Comparison of ENCODE assay signal across 8 cellular contexts in genomic region chr6:69796627-69797390, GRCh38. TPM values are rescaled to one million over a fixed set of nuclear protein-coding genes. Genes with fewer than 3 reads are reported as not detected.
DNase-seq lines count a peak whose midpoint lies in the region; ATAC-seq and TF ChIP-seq lines count a peak whose summit lies in the region.

TSS of gene LMBRD1 (minus strand) at chr6:69797010. CDS start at chr6:69796881, 129 bp downstream.

- H3K9me3 ChIP-seq in SK-N-SH (no peaks in the 10 kb centered on the region), suprapubic skin (no peaks in the 10 kb centered on the region)

- peak within 1 kb of the TSS; percentile 77 for H3K9ac ChIP-seq in SK-N-SH

- CTCF ChIA-PET in SK-N-SH (lab: Yijun Ruan, JAX) = interaction anchor here (0.6 to 3.0 kb wide), 24 partner anchors 9 to 821 kb away, joined by 3 to 15 read pairs (median 4); no protein-coding TSS in a partner anchor

- H3K9me3 Mint-ChIP-seq in activated naive CD4-positive, alpha-beta T cell treated with anti-CD3 and anti-CD28 coated beads, Interleukin-2, amount 50 U/mL, for 24 hours = no peaks in the 10 kb centered on the region

- no peak for TF ChIP-seq EP300 in SK-N-SH (IDR thresholded peaks at IDR 0.05; ENCODE audit: borderline replicate concordance in 1 of 2, low read depth in 1 of 2, low read length in 1 of 2)
- no peak for TF ChIP-seq EP300 in suprapubic skin (IDR thresholded peaks at IDR 0.05)

- peak within 1 kb of the TSS; percentile 92 for H3K27ac Mint-ChIP-seq in activated naive CD4-positive, alpha-beta T cell treated with anti-CD3 and anti-CD28 coated beads, Interleukin-2, amount 50 U/mL, for 24 hours

- peak; percentile 87 for DNase-seq in GM10266 (ENCODE audit: extremely low spot score)
- DNase-seq in NCI-H1048 (lab: John Stamatoyannopoulos, UW) = peak; percentile 84
- peak; percentile 92 for DNase-seq in SK-N-SH
- peak; percentile 95 for DNase-seq in globus pallidus (ENCODE audit: low spot score)
- peak; percentile 77 to 99 (median 95) for DNase-seq in nucleus accumbens (lab: John Stamatoyannopoulos, UW)
- DNase-seq in suprapubic skin (ENCODE audit: low spot score in 2 of 2) = peak; percentile 98

- POLR2A ChIA-PET in SK-N-SH (lab: Yijun Ruan, JAX) = no interaction called here

- peak within 1 kb of the TSS; percentile 85 for H3K4me2 ChIP-seq in SK-N-SH

- H3K4me3 ChIP-seq in SK-N-SH (ENCODE audit: low read depth in 2 of 2, low read length in 1 of 2) (peak within 1 kb of the TSS; percentile 79 to 83), suprapubic skin (peak within 1 kb of the TSS; percentile 91)

- peak within 1 kb of the TSS; percentile 94 for H3K4me3 Mint-ChIP-seq in activated naive CD4-positive, alpha-beta T cell treated with anti-CD3 and anti-CD28 coated beads, Interleukin-2, amount 50 U/mL, for 24 hours

- peak within 1 kb of the TSS; percentile 98 for H2AFZ ChIP-seq in SK-N-SH (ENCODE audit: low read depth)

- H3K36me3 Mint-ChIP-seq in activated naive CD4-positive, alpha-beta T cell treated with anti-CD3 and anti-CD28 coated beads, Interleukin-2, amount 50 U/mL, for 24 hours = peaks cover 4% of the 10 kb centered on the region

- 11% methylated on average over 8 of the region's 40 CpGs for WGBS in SK-N-SH (ENCODE audit: low lambda C conversion rate)
- WGBS in suprapubic skin = 3% methylated on average over 10 of the region's 40 CpGs

- H3K27ac ChIP-seq in SK-N-SH (ENCODE audit: low read depth in 2 of 2, low read length in 1 of 2) (peak within 1 kb of the TSS; percentile 38 to 77), suprapubic skin (peak within 1 kb of the TSS; percentile 97)

- TF ChIP-seq RAD21 in SK-N-SH (IDR thresholded peaks at IDR 0.05; ENCODE audit: low read length) = no peak

- H3K27me3 ChIP-seq in SK-N-SH (ENCODE audit: insufficient read depth) = no peaks in the 10 kb centered on the region
- no peaks in the 10 kb centered on the region for H3K27me3 ChIP-seq in suprapubic skin

- peaks cover 9% of the 10 kb centered on the region; the same call in 1 of the 2 replicates for H3K79me2 ChIP-seq in SK-N-SH (ENCODE audit: insufficient read depth)

- no peaks in the 10 kb centered on the region for H3F3A ChIP-seq in SK-N-SH (replicated peaks; ENCODE audit: insufficient read depth)

- no peaks in the 10 kb centered on the region for H4K20me1 ChIP-seq in SK-N-SH (ENCODE audit: insufficient read depth)

- ATAC-seq in HG02588 (IDR thresholded peaks at IDR 0.05; ENCODE audit: unreplicated experiment) = peak; percentile 95

- H3K9me2 ChIP-seq in SK-N-SH = no peaks in the 10 kb centered on the region

- TF ChIP-seq CTCF in GM10266 (IDR thresholded peaks at IDR 0.05; ENCODE audit: control insufficient read depth, insufficient read depth, low read depth, missing control alignments) (peak; percentile 98), SK-N-SH (IDR thresholded peaks at IDR 0.05) (peak; percentile 83), suprapubic skin (IDR thresholded peaks at IDR 0.05) (peak in 1 of 2 donors; percentile 78)

- H3K4me1 Mint-ChIP-seq in activated naive CD4-positive, alpha-beta T cell treated with anti-CD3 and anti-CD28 coated beads, Interleukin-2, amount 50 U/mL, for 24 hours = peaks cover 54% of the 10 kb centered on the region

- H3K27me3 Mint-ChIP-seq in activated naive CD4-positive, alpha-beta T cell treated with anti-CD3 and anti-CD28 coated beads, Interleukin-2, amount 50 U/mL, for 24 hours = no peaks in the 10 kb centered on the region

- TF ChIP-seq POLR2A in suprapubic skin (IDR thresholded peaks at IDR 0.05) = peak in 1 of 2 donors; percentile 4

- H3K36me3 ChIP-seq in SK-N-SH (replicated peaks in 1 of 2; ENCODE audit: control insufficient read depth in 1 of 2, insufficient read depth in 2 of 2, low read length in 1 of 2) (no peaks in the 10 kb centered on the region), suprapubic skin (no peaks in the 10 kb centered on the region)

- peaks cover 4 to 5% of the 10 kb centered on the region in 2 experiments; a peak in 3 of 4 replicates for H3K4me1 ChIP-seq in SK-N-SH (ENCODE audit: control insufficient read depth in 1 of 2, insufficient read depth in 2 of 2, low read depth in 1 of 2, low read length in 1 of 2)
- peaks cover 30% of the 10 kb centered on the region for H3K4me1 ChIP-seq in suprapubic skin

TF ChIP-seq in SK-N-SH, 30 proteins besides CTCF, POLR2A, EP300 and RAD21 (continues in another document):
- TF ChIP-seq GABPA (IDR thresholded peaks at IDR 0.05; ENCODE audit: low read depth) = peak; percentile 38; the same call in 1 of the 2 replicates
- no peak for TF ChIP-seq RXRA (IDR thresholded peaks at IDR 0.05; ENCODE audit: borderline replicate concordance, low read depth)
- TF ChIP-seq EZH2phosphoT487 (IDR thresholded peaks at IDR 0.05; ENCODE audit: borderline replicate concordance, low read depth) = no peak
- TF ChIP-seq USF1 (IDR thresholded peaks at IDR 0.05; ENCODE audit: borderline replicate concordance, low read depth) = no peak
- no peak; the same call in 1 of the 2 replicates for TF ChIP-seq MXI1 (IDR thresholded peaks at IDR 0.05; ENCODE audit: low read depth, low read length)
- TF ChIP-seq REST (IDR thresholded peaks at IDR 0.05; ENCODE audit: low read depth, low read length) = no peak
- TF ChIP-seq POLR2AphosphoS5 (IDR thresholded peaks at IDR 0.05; ENCODE audit: low read depth, low read length) = peak; percentile 73
- TF ChIP-seq SMC3 (IDR thresholded peaks at IDR 0.05; ENCODE audit: low read depth, low read length) = peak; percentile 20; the same call in 1 of the 2 replicates
- TF ChIP-seq CHD2 (IDR thresholded peaks at IDR 0.05; ENCODE audit: low read length, partially characterized antibody) = peak; percentile 79
- TF ChIP-seq ZBTB33 (IDR thresholded peaks at IDR 0.05; ENCODE audit: borderline replicate concordance, low read depth) = 0 out of 2 replicates have a peak, but pooled peaks have one; percentile 22
- TF ChIP-seq ELF1 (IDR thresholded peaks at IDR 0.05) = no peak
- TF ChIP-seq TEAD4 (IDR thresholded peaks at IDR 0.05; ENCODE audit: borderline replicate concordance, insufficient read depth) = no peak
- no peak for TF ChIP-seq MEF2A (IDR thresholded peaks at IDR 0.05; ENCODE audit: borderline replicate concordance, low read depth)
- peak; percentile 24; the same call in 1 of the 2 replicates for TF ChIP-seq NRF1 (IDR thresholded peaks at IDR 0.05; ENCODE audit: low read depth, low read length)
- TF ChIP-seq GATA2 (CRISPR knock-in tag; IDR thresholded peaks at IDR 0.05) = no peak
- no peak for TF ChIP-seq FOXJ3 (CRISPR knock-in tag; IDR thresholded peaks at IDR 0.05)
- TF ChIP-seq RCOR1 (IDR thresholded peaks at IDR 0.05; ENCODE audit: low read length) = 0 out of 2 replicates have a peak, but pooled peaks have one; percentile 56
- TF ChIP-seq FOXM1 (IDR thresholded peaks at IDR 0.05; ENCODE audit: low read depth) = no peak

RNA-seq across cellular contexts. Expression of gene LMBRD1, which starts in this region (rescaled TPM):
- polyA plus RNA-seq in SK-N-SH (2012; rRNA removed) = 6.5 and 7.8 TPM in 2 replicates
- 10.8 and 15.0 TPM in 2 replicates for polyA plus RNA-seq in SK-N-SH (2012; cell fraction: cytosol; rRNA removed)
- polyA plus RNA-seq in SK-N-SH (2012; cell fraction: nucleus; rRNA removed) = 1.8 and 5.1 TPM in 2 replicates
- 10 to 100 TPM; 43.5 to 58.6 (median 47.5) TPM for total RNA-seq in suprapubic skin

Comparison
In these comparisons a context has a peak if more than half of its experiments do, and no peak if none do; other contexts are left out.
1. Peak in every context shown above with its lines: DNase-seq, ATAC-seq, H3K4me3 ChIP-seq and H3K27ac ChIP-seq.